In genomic region chr2:121075006-121075545, GRCh38 we compare ENCODE assay signal across 8 cellular contexts.
DNase-seq lines count a peak whose midpoint lies in the region; ATAC-seq and TF ChIP-seq lines count a peak whose summit lies in the region.

No MANE protein-coding gene starts in this region.

- no peak overlapping the region for H3K4me3 Mint-ChIP-seq in activated T-cell treated with anti-CD3 and anti-CD28 coated beads, Interleukin-2, amount 50 U/mL, for 72 hours
- no peak overlapping the region for H3K4me3 Mint-ChIP-seq in stimulated activated effector memory CD8-positive, alpha-beta T cell treated with anti-CD3 and anti-CD28 coated beads, Interleukin-12 subunit alpha, Interleukin-12 subunit beta, amount 100 ng/mL, for 72 hours

- no peaks in the 10 kb centered on the region for H3K36me3 Mint-ChIP-seq in activated T-cell treated with anti-CD3 and anti-CD28 coated beads, Interleukin-2, amount 50 U/mL, for 72 hours (ENCODE audit: insufficient read depth in 2 of 2)
- H3K36me3 Mint-ChIP-seq in stimulated activated effector memory CD8-positive, alpha-beta T cell treated with anti-CD3 and anti-CD28 coated beads, Interleukin-12 subunit alpha, Interleukin-12 subunit beta, amount 100 ng/mL, for 72 hours, result peaks cover 7% of the 10 kb centered on the region

- H3K9ac ChIP-seq in iPS-15b (ENCODE audit: low read depth, low read length), result peak overlapping the region; percentile 47

- H3K4me1 ChIP-seq in iPS-15b (ENCODE audit: control insufficient read depth, insufficient read depth, low read length), result peaks cover 8% of the 10 kb centered on the region

- DNase-seq in AG08396 (ENCODE audit: low spot score) (peak; percentile 86), NCI-H2171 (lab: John Stamatoyannopoulos, UW) (peak; percentile 88), NCI-H128 (lab: John Stamatoyannopoulos, UW; ENCODE audit: unreplicated experiment) (no peak)
- DNase-seq in activated T-cell treated with anti-CD3 and anti-CD28 coated beads, Interleukin-2, amount 50 U/mL, for 72 hours, result peak; percentile 27 to 50
- no peak for DNase-seq in stimulated activated effector memory CD8-positive, alpha-beta T cell treated with anti-CD3 and anti-CD28 coated beads, Interleukin-12 subunit alpha, Interleukin-12 subunit beta, amount 100 ng/mL, for 72 hours (ENCODE audit: low spot score in 2 of 2)
- DNase-seq in activated effector memory CD4-positive, alpha-beta T cell treated with anti-CD3 and anti-CD28 coated beads, Interleukin-2, amount 50 U/mL, for 16 hours, result no peak

- H3K36me3 ChIP-seq in iPS-15b (ENCODE audit: control insufficient read depth, insufficient read depth, low read length), result no peaks in the 10 kb centered on the region

- H3K4me3 ChIP-seq in iPS-15b (ENCODE audit: low read depth, low read length), result peak overlapping the region; percentile 54

- H3K4me1 Mint-ChIP-seq in activated T-cell treated with anti-CD3 and anti-CD28 coated beads, Interleukin-2, amount 50 U/mL, for 72 hours (ENCODE audit: low read depth), result peaks cover 7% of the 10 kb centered on the region
- H3K4me1 Mint-ChIP-seq in stimulated activated effector memory CD8-positive, alpha-beta T cell treated with anti-CD3 and anti-CD28 coated beads, Interleukin-12 subunit alpha, Interleukin-12 subunit beta, amount 100 ng/mL, for 72 hours, result peaks cover 10% of the 10 kb centered on the region

- H3K27me3 Mint-ChIP-seq in activated T-cell treated with anti-CD3 and anti-CD28 coated beads, Interleukin-2, amount 50 U/mL, for 72 hours (ENCODE audit: low read depth), result peaks cover 25% of the 10 kb centered on the region

- ATAC-seq in activated T-cell treated with anti-CD3 and anti-CD28 coated beads, Interleukin-2, amount 50 U/mL, for 72 hours (replicated peaks in 1 of 2), result peak; percentile 65 to 70
- peak; percentile 55 for ATAC-seq in stimulated activated effector memory CD8-positive, alpha-beta T cell treated with anti-CD3 and anti-CD28 coated beads, Interleukin-12 subunit alpha, Interleukin-12 subunit beta, amount 100 ng/mL, for 72 hours

- no peak overlapping the region for H3K27ac Mint-ChIP-seq in activated T-cell treated with anti-CD3 and anti-CD28 coated beads, Interleukin-2, amount 50 U/mL, for 72 hours
- H3K27ac Mint-ChIP-seq in stimulated activated effector memory CD8-positive, alpha-beta T cell treated with anti-CD3 and anti-CD28 coated beads, Interleukin-12 subunit alpha, Interleukin-12 subunit beta, amount 100 ng/mL, for 72 hours, result peak overlapping the region; percentile 23

- H3K9me3 ChIP-seq in iPS-15b (ENCODE audit: control insufficient read depth, insufficient read depth, low read length), result no peaks in the 10 kb centered on the region

- H3K27me3 ChIP-seq in iPS-15b (ENCODE audit: control insufficient read depth, insufficient read depth, low read length), result peaks cover 37% of the 10 kb centered on the region

- peak; percentile 98 for TF ChIP-seq POLR2A in GM18526 (IDR thresholded peaks at IDR 0.05; ENCODE audit: extremely low read depth, insufficient read length)

- no peaks in the 10 kb centered on the region for H3K9me3 Mint-ChIP-seq in activated T-cell treated with anti-CD3 and anti-CD28 coated beads, Interleukin-2, amount 50 U/mL, for 72 hours
- H3K9me3 Mint-ChIP-seq in stimulated activated effector memory CD8-positive, alpha-beta T cell treated with anti-CD3 and anti-CD28 coated beads, Interleukin-12 subunit alpha, Interleukin-12 subunit beta, amount 100 ng/mL, for 72 hours, result no peaks in the 10 kb centered on the region

Comparison
In these comparisons a context has a peak if more than half of its experiments do, and no peak if none do; other contexts are left out.
1. DNase-seq: peak in AG08396 (single experiment), NCI-H2171 (single experiment) and activated T-cell treated with anti-CD3 and anti-CD28 coated beads, Interleukin-2, amount 50 U/mL, for 72 hours (2 of 2); none in stimulated activated effector memory CD8-positive, alpha-beta T cell treated with anti-CD3 and anti-CD28 coated beads, Interleukin-12 subunit alpha, Interleukin-12 subunit beta, amount 100 ng/mL, for 72 hours (0 of 2), NCI-H128 (single experiment) and activated effector memory CD4-positive, alpha-beta T cell treated with anti-CD3 and anti-CD28 coated beads, Interleukin-2, amount 50 U/mL, for 16 hours (single experiment).